In genomic region chr1:156359973-156360372, GRCh38 we compare ENCODE assay signal across 11 cellular contexts. TPM values are rescaled to one million over a fixed set of nuclear protein-coding genes. Genes with fewer than 3 reads are reported as not detected.
DNase-seq lines count a peak whose midpoint lies in the region; ATAC-seq, FAIRE-seq and TF ChIP-seq lines count a peak whose summit lies in the region.
"Had no signal": no experiment of that assay in that cellular context is flagged by ENCODE, and none has a peak within 500 bp of the region (broad histone marks: within the 10 kb centered on the region; RNA-seq: fewer than 3 reads in every experiment).

No MANE protein-coding gene starts in this region.

- peaks cover 14% of the 10 kb centered on the region for H3K4me1 Mint-ChIP-seq in GM23338

- peaks cover 3% of the 10 kb centered on the region for H3K27me3 Mint-ChIP-seq in GM23338 (ENCODE audit: insufficient read depth, low read depth, poor library complexity)

- H4K20me1 ChIP-seq in GM23338 (replicated peaks; ENCODE audit: insufficient read depth), result no peaks in the 10 kb centered on the region

- H3K36me3 Mint-ChIP-seq in GM23338 (ENCODE audit: low read depth), result no peaks in the 10 kb centered on the region

- ATAC-seq in GM23338 (peak; percentile 74), foreskin keratinocyte (no peak), body of pancreas (no peak)

- H3F3A ChIP-seq in GM23338 (replicated peaks; ENCODE audit: low read depth), result 0 out of 2 replicates have a peak, but pooled peaks cover 4% of the 10 kb centered on the region

- no peak overlapping the region for H3K4me3 Mint-ChIP-seq in GM23338
- H3K4me3 Mint-ChIP-seq: naive B cell had no signal

- no peak for TF ChIP-seq POLR2A in body of pancreas (IDR thresholded peaks at IDR 0.05)

- no peaks in the 10 kb centered on the region for H3K79me2 ChIP-seq in GM23338 (replicated peaks; ENCODE audit: insufficient read depth)

- no peak overlapping the region for H3K27ac ChIP-seq in GM23338 (ENCODE audit: low read depth)
- H3K27ac ChIP-seq in foreskin keratinocyte, result no peak overlapping the region
- H3K27ac ChIP-seq in body of pancreas, result no peak overlapping the region

- H3K27me3 ChIP-seq in GM23338 (ENCODE audit: insufficient read depth), result no peaks in the 10 kb centered on the region
- peaks cover 12% of the 10 kb centered on the region for H3K27me3 ChIP-seq in foreskin keratinocyte
- no peaks in the 10 kb centered on the region for H3K27me3 ChIP-seq in body of pancreas

- H3K27ac Mint-ChIP-seq in GM23338, result no peak overlapping the region

- H3K4me3 ChIP-seq in GM23338 (no peak overlapping the region), body of pancreas (no peak overlapping the region)

- H3K36me3 ChIP-seq in GM23338 (ENCODE audit: insufficient read depth), result no peaks in the 10 kb centered on the region
- H3K36me3 ChIP-seq in body of pancreas (replicated peaks in 1 of 2; ENCODE audit: insufficient read depth in 1 of 2, low read depth in 2 of 2), result no peaks in the 10 kb centered on the region

- H2AFZ ChIP-seq in GM23338, result 0 out of 2 replicates have a peak overlapping the region, but pooled peaks have one; percentile 18

- intact Hi-C loops in body of pancreas (cut with DNase I), result no loop called here

- H3K9me3 ChIP-seq in body of pancreas, result no peaks in the 10 kb centered on the region

- no peaks in the 10 kb centered on the region for H3K9me3 Mint-ChIP-seq in GM23338

- H3K4me1 ChIP-seq in GM23338 (ENCODE audit: insufficient read depth) (0 out of 2 replicates have a peak, but pooled peaks cover 4% of the 10 kb centered on the region), foreskin keratinocyte (no peaks in the 10 kb centered on the region), body of pancreas (peaks cover 9% of the 10 kb centered on the region)

- peak; percentile 59 for TF ChIP-seq CTCF in AG09319 (IDR thresholded peaks at IDR 0.05; ENCODE audit: low read depth, low read length)
- TF ChIP-seq CTCF in GM23338 (conservative IDR thresholded peaks at IDR 0.05; ENCODE audit: low read depth in 2 of 2), result peak; percentile 62 to 89
- peak; percentile 37 for TF ChIP-seq CTCF in foreskin keratinocyte (conservative IDR thresholded peaks at IDR 0.05)
- no peak for TF ChIP-seq CTCF in body of pancreas (IDR thresholded peaks at IDR 0.05)

- no peak overlapping the region for H3K4me2 ChIP-seq in GM23338

- no peaks in the 10 kb centered on the region for H3K9me2 ChIP-seq in GM23338 (ENCODE audit: insufficient read depth)

- whole genome bisulfite sequencing in body of pancreas, 2 donors, result 38 to 64% methylated on average over 6 of the region's 6 CpGs

- DNase-seq in AG09319 (ENCODE audit: extremely low read depth, low read depth) (no peak), GM23338 (ENCODE audit: low spot score) (peak; percentile 86), foreskin keratinocyte (no peak), HuH-7.5 (ENCODE audit: low spot score) (no peak), body of pancreas (no peak), DMS153 (lab: John Stamatoyannopoulos, UW) (no peak), NCI-H774 (lab: John Stamatoyannopoulos, UW) (no peak)
- DNase-seq: naive B cell; NCI-H146; stimulated activated CD4-positive, alpha-beta T cell treated with anti-CD3 and anti-CD28 coated beads, Interleukin-2, amount 100 ng/mL, for 48 hours had no signal

- peak; percentile 39 for FAIRE-seq in TTC549 (lab: Jason Lieb, UNC)

TF ChIP-seq in GM23338, 12 proteins besides CTCF, POLR2A, EP300 and RAD21:
- TF ChIP-seq REST (IDR thresholded peaks at IDR 0.05; ENCODE audit: unreplicated experiment), result no peak
- TF ChIP-seq CREB1 (CRISPR knock-in tag; IDR thresholded peaks at IDR 0.05; ENCODE audit: low read depth), result no peak
- no peak for TF ChIP-seq ZNF114 (CRISPR knock-in tag; IDR thresholded peaks at IDR 0.05)

RNA-seq across cellular contexts. Expression of gene RHBG, which starts 9.0 kb away (rescaled TPM):
- total RNA-seq in GM23338 (2014; rRNA removed; shearing (Covaris generic)), result 1.6 and 1.7 TPM in 2 replicates
- polyA plus RNA-seq in GM23338 (2016; fragmentation: Nextera tagmentation; extraction: Ambion mirVana) (1.2 and 2.1 TPM in 2 replicates), foreskin keratinocyte (not detected in 2 replicates)
- total RNA-seq in foreskin keratinocyte (0.11 TPM in 1 of 2 replicates, not detected in the other), body of pancreas (1 to 10 TPM in 1 of 2 donors, not detected in 1; 3.3 TPM)

RNA-seq across cellular contexts. Expression of gene TSACC, which starts 21.6 kb away (rescaled TPM):
- 0.66 and 2.5 TPM in 2 replicates for total RNA-seq in GM23338 (2014; rRNA removed; shearing (Covaris generic))
- 9.3 and 9.8 TPM in 2 replicates for polyA plus RNA-seq in GM23338 (2016; fragmentation: Nextera tagmentation; extraction: Ambion mirVana)
- total RNA-seq in foreskin keratinocyte, result 0.60 and 0.82 TPM in 2 replicates
- polyA plus RNA-seq in foreskin keratinocyte, result 0.79 and 0.98 TPM in 2 replicates
- not detected for total RNA-seq in body of pancreas

RNA-seq across cellular contexts. Expression of gene CCT3, which starts 21.9 kb away (rescaled TPM):
- 526 and 618 TPM in 2 replicates for total RNA-seq in GM23338 (2014; rRNA removed; shearing (Covaris generic))
- 405 and 410 TPM in 2 replicates for polyA plus RNA-seq in GM23338 (2016; fragmentation: Nextera tagmentation; extraction: Ambion mirVana)
- total RNA-seq in foreskin keratinocyte, result 363 and 393 TPM in 2 replicates
- polyA plus RNA-seq in foreskin keratinocyte, result 329 and 382 TPM in 2 replicates
- 100 to 1,000 TPM; 104 to 106 TPM for total RNA-seq in body of pancreas

Comparison
In these comparisons a context has a peak if more than half of its experiments do, and no peak if none do; other contexts are left out.
1. CTCF ChIP-seq: peak in AG09319 (single experiment), GM23338 (2 of 2) and foreskin keratinocyte (single experiment); none in body of pancreas (0 of 7).